ENCODE assay signal across 13 cellular contexts in genomic region chr22:42520663-42521546, GRCh38. TPM values are rescaled to one million over a fixed set of nuclear protein-coding genes. Genes with fewer than 3 reads are reported as not detected.
DNase-seq lines count a peak whose midpoint lies in the region; TF ChIP-seq lines count a peak whose summit lies in the region.
"Had no signal": no experiment of that assay in that cellular context is flagged by ENCODE, and none has a peak within 500 bp of the region (broad histone marks: within the 10 kb centered on the region; RNA-seq: fewer than 3 reads in every experiment).

No MANE protein-coding gene starts in this region.

- H3K27me3 ChIP-seq in vagina, result no peaks in the 10 kb centered on the region
- H3K27me3 ChIP-seq: uterus had no signal

- H3K36me3 ChIP-seq in vagina, result peaks cover 0 to 8% of the 10 kb centered on the region in 2 donors
- H3K36me3 ChIP-seq: uterus had no signal

- peak overlapping the region; percentile 87 for H3K27ac ChIP-seq in vagina

- peaks cover 20% of the 10 kb centered on the region for H3K4me1 Mint-ChIP-seq in activated naive CD4-positive, alpha-beta T cell treated with anti-CD3 and anti-CD28 coated beads, Interleukin-2, amount 10 ng/mL, durations not matched to agents 7 days and 5 days
- peaks cover 9% of the 10 kb centered on the region for H3K4me1 Mint-ChIP-seq in activated T-helper 2 cell treated with anti-CD3 and anti-CD28 coated beads, Interferon-gamma antibody, Interleukin-2, Interleukin-4, amounts not matched to agents 10 μg/mL and 5 μg/mL and 100 μg/mL, durations not matched to agents 14 hours and 24 hours and 36 hours (ENCODE audit: low read depth)

- H3K4me3 Mint-ChIP-seq in activated naive CD4-positive, alpha-beta T cell treated with anti-CD3 and anti-CD28 coated beads, Interleukin-2, amount 10 ng/mL, durations not matched to agents 7 days and 5 days, result no peak overlapping the region
- H3K4me3 Mint-ChIP-seq in activated T-helper 2 cell treated with anti-CD3 and anti-CD28 coated beads, Interferon-gamma antibody, Interleukin-2, Interleukin-4, amounts not matched to agents 10 μg/mL and 5 μg/mL and 100 μg/mL, durations not matched to agents 14 hours and 24 hours and 36 hours (ENCODE audit: low read depth), result peak overlapping the region; percentile 58

- peaks cover 4% of the 10 kb centered on the region for H3K27me3 Mint-ChIP-seq in activated naive CD4-positive, alpha-beta T cell treated with anti-CD3 and anti-CD28 coated beads, Interleukin-2, amount 10 ng/mL, durations not matched to agents 7 days and 5 days
- H3K27me3 Mint-ChIP-seq in activated T-helper 2 cell treated with anti-CD3 and anti-CD28 coated beads, Interferon-gamma antibody, Interleukin-2, Interleukin-4, amounts not matched to agents 10 μg/mL and 5 μg/mL and 100 μg/mL, durations not matched to agents 14 hours and 24 hours and 36 hours (ENCODE audit: low read depth), result no peaks in the 10 kb centered on the region

- peaks cover 6% of the 10 kb centered on the region for H3K36me3 Mint-ChIP-seq in activated naive CD4-positive, alpha-beta T cell treated with anti-CD3 and anti-CD28 coated beads, Interleukin-2, amount 10 ng/mL, durations not matched to agents 7 days and 5 days
- H3K36me3 Mint-ChIP-seq in activated T-helper 2 cell treated with anti-CD3 and anti-CD28 coated beads, Interferon-gamma antibody, Interleukin-2, Interleukin-4, amounts not matched to agents 10 μg/mL and 5 μg/mL and 100 μg/mL, durations not matched to agents 14 hours and 24 hours and 36 hours (ENCODE audit: low read depth), result peaks cover 9% of the 10 kb centered on the region

- H3K4me1 ChIP-seq in vagina, result peaks cover 19% of the 10 kb centered on the region
- H3K4me1 ChIP-seq: uterus had no signal

- no peaks in the 10 kb centered on the region for H3K9me3 ChIP-seq in vagina
- H3K9me3 ChIP-seq: uterus had no signal

- peak overlapping the region; percentile 55 for H3K27ac Mint-ChIP-seq in activated naive CD4-positive, alpha-beta T cell treated with anti-CD3 and anti-CD28 coated beads, Interleukin-2, amount 10 ng/mL, durations not matched to agents 7 days and 5 days
- no peak overlapping the region for H3K27ac Mint-ChIP-seq in activated T-helper 2 cell treated with anti-CD3 and anti-CD28 coated beads, Interferon-gamma antibody, Interleukin-2, Interleukin-4, amounts not matched to agents 10 μg/mL and 5 μg/mL and 100 μg/mL, durations not matched to agents 14 hours and 24 hours and 36 hours

- DNase-seq in activated naive CD4-positive, alpha-beta T cell treated with anti-CD3 and anti-CD28 coated beads, Interleukin-2, amount 10 ng/mL, durations not matched to agents 7 days and 5 days, result no peak
- no peak for DNase-seq in activated naive CD4-positive, alpha-beta T cell (lab: John Stamatoyannopoulos, UW)
- DNase-seq in activated T-helper 2 cell treated with anti-CD3 and anti-CD28 coated beads, Interferon-gamma antibody, Interleukin-2, Interleukin-4, amounts not matched to agents 10 μg/mL and 5 μg/mL and 100 μg/mL, durations not matched to agents 14 hours and 24 hours and 36 hours (ENCODE audit: low spot score), result no peak
- DNase-seq in myocyte (ENCODE audit: low read depth) (peak; percentile 42), vagina (ENCODE audit: extremely low spot score in 2 of 2) (no peak), C1 segment of cervical spinal cord (lab: John Stamatoyannopoulos, UW) (no peak)
- no peak for DNase-seq in activated CD4-positive, CD25-positive, alpha-beta regulatory T cell (lab: John Stamatoyannopoulos, UW)
- DNase-seq in stimulated activated CD4-positive, alpha-beta T cell treated with anti-CD3 and anti-CD28 coated beads, Interleukin-2, amount 100 ng/mL, for 24 hours, result no peak
- DNase-seq: activated CD4-positive, alpha-beta T cell treated with anti-CD3 and anti-CD28 coated beads for 4 hours; amniotic stem cell; NCI-H1417 treated with DMSO at 0.1 percent for 48 hours; stimulated activated CD4-positive, alpha-beta T cell treated with anti-CD3 and anti-CD28 coated beads, Interleukin-12 subunit alpha, Interleukin-12 subunit beta, amount 100 ng/mL, for 4 hours; uterus had no signal

- TF ChIP-seq CTCF in vagina (IDR thresholded peaks at IDR 0.05), result no peak

- no peak overlapping the region for H3K4me3 ChIP-seq in vagina

- no peaks in the 10 kb centered on the region for H3K9me3 Mint-ChIP-seq in activated naive CD4-positive, alpha-beta T cell treated with anti-CD3 and anti-CD28 coated beads, Interleukin-2, amount 10 ng/mL, durations not matched to agents 7 days and 5 days
- no peaks in the 10 kb centered on the region for H3K9me3 Mint-ChIP-seq in activated T-helper 2 cell treated with anti-CD3 and anti-CD28 coated beads, Interferon-gamma antibody, Interleukin-2, Interleukin-4, amounts not matched to agents 10 μg/mL and 5 μg/mL and 100 μg/mL, durations not matched to agents 14 hours and 24 hours and 36 hours

- CTCF ChIA-PET in activated naive CD4-positive, alpha-beta T cell treated with anti-CD3 and anti-CD28 coated beads, Interleukin-2, amount 10 ng/mL, durations not matched to agents 7 days and 5 days (lab: Charles Lee), result no interaction called here

- TF ChIP-seq POLR2A in vagina (IDR thresholded peaks at IDR 0.05), result no peak

- intact Hi-C loops in activated T-helper 2 cell treated with anti-CD3 and anti-CD28 coated beads, Interferon-gamma antibody, Interleukin-2, Interleukin-4, amounts not matched to agents 10 μg/mL and 5 μg/mL and 100 μg/mL, durations not matched to agents 14 hours and 24 hours and 36 hours (cut with micrococcal nuclease), result no loop called here
- intact Hi-C loops in vagina (cut with DNase I), result no loop called here

RNA-seq across cellular contexts. Expression of gene RRP7A, which starts 1.3 kb away (rescaled TPM):
- 108 and 110 TPM in 2 replicates for total RNA-seq in activated T-helper 2 cell treated with anti-CD3 and anti-CD28 coated beads, Interferon-gamma antibody, Interleukin-2, Interleukin-4, amounts not matched to agents 10 μg/mL and 5 μg/mL and 100 μg/mL, durations not matched to agents 14 hours and 24 hours and 36 hours
- total RNA-seq in myocyte (16.7 and 17.7 TPM in 2 replicates), vagina (20.6 TPM)
- polyA plus RNA-seq in myocyte (2012), result 19.0 TPM

RNA-seq across cellular contexts. Expression of gene SERHL2, which starts 32.9 kb away (rescaled TPM):
- total RNA-seq in activated T-helper 2 cell treated with anti-CD3 and anti-CD28 coated beads, Interferon-gamma antibody, Interleukin-2, Interleukin-4, amounts not matched to agents 10 μg/mL and 5 μg/mL and 100 μg/mL, durations not matched to agents 14 hours and 24 hours and 36 hours, result 1.8 and 2.2 TPM in 2 replicates
- total RNA-seq in myocyte, result 1.6 and 2.8 TPM in 2 replicates
- 0.92 TPM for polyA plus RNA-seq in myocyte (2012)
- total RNA-seq in vagina, result 4.4 TPM
